19 cellular contexts compared by ENCODE assay signal in genomic region chr6:166235666-166236292, GRCh38.
A peak's percentile ranks its signal among the peaks of the same experiment; 100 is the strongest.
DNase-seq lines count a peak whose midpoint lies in the region; ATAC-seq, FAIRE-seq and TF ChIP-seq lines count a peak whose summit lies in the region.
"Had no signal": no experiment of that assay in that cellular context is flagged by ENCODE, and none has a peak within 500 bp of the region (broad histone marks: within the 10 kb centered on the region; RNA-seq: fewer than 3 reads in every experiment).

No MANE protein-coding gene starts in this region.

- peaks cover 22% of the 10 kb centered on the region for H3K4me1 Mint-ChIP-seq in activated CD4-positive, alpha-beta memory T cell treated with anti-CD3 and anti-CD28 coated beads, Interleukin-2, amount 10 ng/mL, durations not matched to agents 7 days and 5 days
- H3K4me1 Mint-ChIP-seq in activated CD4-positive, alpha-beta memory T cell treated with anti-CD3 and anti-CD28 coated beads for 36 hours (ENCODE audit: low read depth) = peaks cover 10% of the 10 kb centered on the region
- H3K4me1 Mint-ChIP-seq in central memory CD8-positive, alpha-beta T cell = peaks cover 11% of the 10 kb centered on the region
- H3K4me1 Mint-ChIP-seq in natural killer cell treated with Interleukin-12 subunit alpha and Interleukin-12 subunit beta and Interleukin-15 and Interleukin-18, amount 100 ng/mL, for 72 hours (ENCODE audit: low read depth in 2 of 2) = peaks cover 10 to 12% of the 10 kb centered on the region in 2 donors

- ATAC-seq in central memory CD8-positive, alpha-beta T cell (replicated peaks; ENCODE audit: extremely low read depth, poor library complexity, severe bottlenecking) = no peak
- peak in 1 of 2 donors; percentile 32 for ATAC-seq in natural killer cell treated with Interleukin-12 subunit alpha and Interleukin-12 subunit beta and Interleukin-15 and Interleukin-18, amount 100 ng/mL, for 72 hours
- ATAC-seq in GM18868 (IDR thresholded peaks at IDR 0.05; ENCODE audit: unreplicated experiment) = no peak
- ATAC-seq: PC-3 had no signal

- no peak for FAIRE-seq in D721Med (lab: Jason Lieb, UNC)
- FAIRE-seq: A204.1, GM19239 had no signal

- H3K9ac ChIP-seq in colonic mucosa (ENCODE audit: low read depth in 2 of 2, low read length in 2 of 2) = no peak overlapping the region
- H3K9ac ChIP-seq: KMS-11 had no signal

- H3K9me3 Mint-ChIP-seq in activated CD4-positive, alpha-beta memory T cell treated with anti-CD3 and anti-CD28 coated beads, Interleukin-2, amount 10 ng/mL, durations not matched to agents 7 days and 5 days = no peaks in the 10 kb centered on the region
- H3K9me3 Mint-ChIP-seq in activated CD4-positive, alpha-beta memory T cell treated with anti-CD3 and anti-CD28 coated beads for 36 hours = no peaks in the 10 kb centered on the region
- no peaks in the 10 kb centered on the region for H3K9me3 Mint-ChIP-seq in central memory CD8-positive, alpha-beta T cell
- no peaks in the 10 kb centered on the region for H3K9me3 Mint-ChIP-seq in natural killer cell treated with Interleukin-12 subunit alpha and Interleukin-12 subunit beta and Interleukin-15 and Interleukin-18, amount 100 ng/mL, for 72 hours

- POLR2A ChIA-PET in activated CD4-positive, alpha-beta memory T cell treated with anti-CD3 and anti-CD28 coated beads, Interleukin-2, amount 10 ng/mL, durations not matched to agents 7 days and 5 days (lab: Charles Lee) = interaction anchor here (0.9 to 1.1 kb wide), 4 partner anchors 8 to 24 kb away, joined by 4 to 5 read pairs (median 4); no protein-coding TSS in a partner anchor
- POLR2A ChIA-PET in activated CD4-positive, alpha-beta memory T cell treated with anti-CD3 and anti-CD28 coated beads for 36 hours (lab: Charles Lee) = no interaction called here
- POLR2A ChIA-PET in GM10248 (lab: Yijun Ruan, JAX) = no interaction called here

- H3K4me1 ChIP-seq in colonic mucosa = no peaks in the 10 kb centered on the region

- CTCF ChIA-PET in activated CD4-positive, alpha-beta memory T cell treated with anti-CD3 and anti-CD28 coated beads, Interleukin-2, amount 10 ng/mL, durations not matched to agents 7 days and 5 days (lab: Charles Lee) = interaction anchor here (0.6 to 2.0 kb wide), 17 partner anchors 9 to 304 kb away, joined by 3 to 23 read pairs (median 5); no protein-coding TSS in a partner anchor
- CTCF ChIA-PET in activated CD4-positive, alpha-beta memory T cell treated with anti-CD3 and anti-CD28 coated beads for 36 hours (lab: Charles Lee) = interaction anchor here (0.8 to 1.4 kb wide), 2 partner anchors 20 to 31 kb away, joined by 3 to 4 read pairs; no protein-coding TSS in a partner anchor
- CTCF ChIA-PET in GM10248 (lab: Yijun Ruan, JAX) = interaction anchor here (0.8 to 1.4 kb wide), 7 partner anchors 9 to 180 kb away, joined by 3 to 5 read pairs (median 3); no protein-coding TSS in a partner anchor

- H3K27me3 ChIP-seq in colonic mucosa = no peaks in the 10 kb centered on the region

- TF ChIP-seq CTCF in GM10248 (IDR thresholded peaks at IDR 0.05; ENCODE audit: control extremely low read depth, extremely low read depth, low read depth, missing control alignments) (no peak), D721Med (IDR thresholded peaks at IDR 0.05; ENCODE audit: insufficient read depth, missing control alignments) (no peak), colonic mucosa (IDR thresholded peaks at IDR 0.05) (no peak)

- H3K36me3 ChIP-seq in colonic mucosa = no peaks in the 10 kb centered on the region

- intact Hi-C loops in activated CD4-positive, alpha-beta memory T cell treated with anti-CD3 and anti-CD28 coated beads for 36 hours (cut with micrococcal nuclease) = loop anchor here (2.0 kb wide), 1 partner anchor 23 kb away; no protein-coding TSS in a partner anchor
- intact Hi-C loops in colonic mucosa (cut with DNase I) = no loop called here

- no peak overlapping the region for H3K27ac ChIP-seq in colonic mucosa
- H3K27ac ChIP-seq: KMS-11, RWPE1 had no signal

- no peaks in the 10 kb centered on the region for H3K9me3 ChIP-seq in colonic mucosa

- H3K4me3 Mint-ChIP-seq in activated CD4-positive, alpha-beta memory T cell treated with anti-CD3 and anti-CD28 coated beads, Interleukin-2, amount 10 ng/mL, durations not matched to agents 7 days and 5 days = no peak overlapping the region
- H3K4me3 Mint-ChIP-seq in activated CD4-positive, alpha-beta memory T cell treated with anti-CD3 and anti-CD28 coated beads for 36 hours = no peak overlapping the region
- peak overlapping the region; percentile 58 for H3K4me3 Mint-ChIP-seq in central memory CD8-positive, alpha-beta T cell
- peak overlapping the region; percentile 77 for H3K4me3 Mint-ChIP-seq in natural killer cell treated with Interleukin-12 subunit alpha and Interleukin-12 subunit beta and Interleukin-15 and Interleukin-18, amount 100 ng/mL, for 72 hours

- no peak overlapping the region for H3K4me3 ChIP-seq in colonic mucosa

- DNase-seq in activated CD4-positive, alpha-beta memory T cell treated with anti-CD3 and anti-CD28 coated beads, Interleukin-2, amount 10 ng/mL, durations not matched to agents 7 days and 5 days = no peak
- DNase-seq in activated CD4-positive, alpha-beta memory T cell treated with anti-CD3 and anti-CD28 coated beads for 36 hours = no peak
- DNase-seq in GM10248 (ENCODE audit: extremely low spot score) (peak; percentile 4), D721Med (ENCODE audit: insufficient read length, low spot score) (no peak), colonic mucosa (no peak)
- DNase-seq in central memory CD8-positive, alpha-beta T cell (ENCODE audit: low spot score in 2 of 2) = no peak
- no peak for DNase-seq in natural killer cell treated with Interleukin-12 subunit alpha and Interleukin-12 subunit beta and Interleukin-15 and Interleukin-18, amount 100 ng/mL, for 72 hours (ENCODE audit: low spot score)
- DNase-seq: C1 segment of cervical spinal cord, DMS 273 treated with DMSO at 0.1 percent for 48 hours, NCI-H1092 treated with DMSO at 0.1 percent for 48 hours, NCI-H2081 treated with DMSO at 0.1 percent for 48 hours, NCI-H510A treated with DMSO at 0.1 percent for 48 hours, NCI-H82 had no signal

- peaks cover 39% of the 10 kb centered on the region for H3K27me3 Mint-ChIP-seq in activated CD4-positive, alpha-beta memory T cell treated with anti-CD3 and anti-CD28 coated beads, Interleukin-2, amount 10 ng/mL, durations not matched to agents 7 days and 5 days
- H3K27me3 Mint-ChIP-seq in activated CD4-positive, alpha-beta memory T cell treated with anti-CD3 and anti-CD28 coated beads for 36 hours = peaks cover 12% of the 10 kb centered on the region
- H3K27me3 Mint-ChIP-seq in central memory CD8-positive, alpha-beta T cell = peaks cover 10% of the 10 kb centered on the region
- H3K27me3 Mint-ChIP-seq in natural killer cell treated with Interleukin-12 subunit alpha and Interleukin-12 subunit beta and Interleukin-15 and Interleukin-18, amount 100 ng/mL, for 72 hours = peaks cover 35 to 55% of the 10 kb centered on the region in 2 donors

- H3K27ac Mint-ChIP-seq in activated CD4-positive, alpha-beta memory T cell treated with anti-CD3 and anti-CD28 coated beads, Interleukin-2, amount 10 ng/mL, durations not matched to agents 7 days and 5 days = peak overlapping the region; percentile 11
- H3K27ac Mint-ChIP-seq in activated CD4-positive, alpha-beta memory T cell treated with anti-CD3 and anti-CD28 coated beads for 36 hours = no peak overlapping the region
- H3K27ac Mint-ChIP-seq in central memory CD8-positive, alpha-beta T cell (ENCODE audit: low read depth) = peak overlapping the region; percentile 87
- H3K27ac Mint-ChIP-seq in natural killer cell treated with Interleukin-12 subunit alpha and Interleukin-12 subunit beta and Interleukin-15 and Interleukin-18, amount 100 ng/mL, for 72 hours = peak overlapping the region; percentile 63 to 83

- no peaks in the 10 kb centered on the region for H3K36me3 Mint-ChIP-seq in activated CD4-positive, alpha-beta memory T cell treated with anti-CD3 and anti-CD28 coated beads, Interleukin-2, amount 10 ng/mL, durations not matched to agents 7 days and 5 days (ENCODE audit: low read depth)
- H3K36me3 Mint-ChIP-seq in activated CD4-positive, alpha-beta memory T cell treated with anti-CD3 and anti-CD28 coated beads for 36 hours = no peaks in the 10 kb centered on the region
- H3K36me3 Mint-ChIP-seq in central memory CD8-positive, alpha-beta T cell (ENCODE audit: insufficient read depth) = peaks cover 1% of the 10 kb centered on the region
- H3K36me3 Mint-ChIP-seq in natural killer cell treated with Interleukin-12 subunit alpha and Interleukin-12 subunit beta and Interleukin-15 and Interleukin-18, amount 100 ng/mL, for 72 hours = peaks cover 5% of the 10 kb centered on the region

Comparison
In these comparisons a context has a peak if more than half of its experiments do, and no peak if none do; other contexts are left out.
1. H3K4me3 Mint-ChIP-seq: peak in central memory CD8-positive, alpha-beta T cell (single experiment) and natural killer cell treated with Interleukin-12 subunit alpha and Interleukin-12 subunit beta and Interleukin-15 and Interleukin-18, amount 100 ng/mL, for 72 hours (single experiment); none in activated CD4-positive, alpha-beta memory T cell treated with anti-CD3 and anti-CD28 coated beads, Interleukin-2, amount 10 ng/mL, durations not matched to agents 7 days and 5 days (single experiment) and activated CD4-positive, alpha-beta memory T cell treated with anti-CD3 and anti-CD28 coated beads for 36 hours (single experiment).